ENCODE assay signal across 8 cellular contexts in the genomic region with DNA sequence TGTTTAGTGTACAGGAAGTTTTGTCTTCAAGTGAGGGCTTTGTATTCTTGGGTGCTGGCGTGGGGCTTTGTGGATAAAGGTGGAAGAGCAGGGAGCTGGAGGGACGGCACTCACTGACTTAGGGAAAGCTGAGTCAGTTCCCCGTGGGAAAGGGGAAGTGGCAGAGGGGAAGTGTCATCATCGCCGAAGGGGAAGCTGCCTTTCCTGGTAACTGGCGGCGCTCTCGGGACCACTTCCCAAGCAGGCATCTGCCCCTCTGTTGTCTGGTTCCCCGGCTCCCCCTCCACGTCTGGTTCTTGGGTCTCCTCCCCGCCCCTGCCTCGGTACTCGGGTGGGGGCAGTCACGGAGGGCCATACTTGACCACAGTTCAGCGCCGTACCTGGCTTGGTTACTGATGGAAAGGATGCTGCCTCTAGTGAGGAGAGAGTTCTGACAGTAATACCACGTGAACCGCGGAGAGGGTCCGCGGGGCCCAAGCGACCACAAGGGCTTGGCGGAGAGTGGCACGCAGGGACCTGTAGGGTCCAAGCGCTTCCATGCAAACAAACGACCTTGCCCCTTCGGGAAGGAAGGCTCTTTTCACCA. TPM values are rescaled to one million over a fixed set of nuclear protein-coding genes. Genes with fewer than 3 reads are reported as not detected.
A peak's percentile ranks its signal among the peaks of the same experiment; 100 is the strongest.
DNase-seq lines count a peak whose midpoint lies in the region; ATAC-seq and TF ChIP-seq lines count a peak whose summit lies in the region.

No MANE protein-coding gene starts in this region.

- H3K36me3 ChIP-seq in duodenal mucosa (ENCODE audit: control insufficient read depth in 1 of 2, insufficient read depth in 2 of 2, low read length in 2 of 2): peaks cover 19 to 20% of the 10 kb centered on the region in 2 donors

- H3K27ac ChIP-seq in duodenal mucosa (ENCODE audit: low read depth, low read length): peak overlapping the region; percentile 98

- TF ChIP-seq POLR2A in lower leg skin (IDR thresholded peaks at IDR 0.05): no peak

- intact Hi-C loops in lower leg skin (cut with DNase I; ENCODE audit: low total_unique reads): no loop called here

- peak overlapping the region; percentile 93 to 99 for H3K9ac ChIP-seq in duodenal mucosa (ENCODE audit: low read depth in 1 of 2, low read length in 2 of 2)

- peak; percentile 64 for DNase-seq in GM03348 (ENCODE audit: low spot score)
- DNase-seq in T-helper 22 cell (ENCODE audit: low read depth): peak; percentile 57
- DNase-seq in lower leg skin (ENCODE audit: low spot score in 2 of 2): peak; percentile 82 to 96
- DNase-seq in stimulated activated naive CD8-positive, alpha-beta T cell treated with anti-CD3 and anti-CD28 coated beads, Interleukin-15, Interleukin-2, amounts not matched to agents 100 U/mL and 50 U/mL, for 24 hours: peak; percentile 73
- DNase-seq in NCI-H1417 treated with DMSO at 0.1 percent for 48 hours (lab: John Stamatoyannopoulos, UW): no peak

- H3K9me3 ChIP-seq in duodenal mucosa (ENCODE audit: control insufficient read depth in 1 of 2, low read length in 2 of 2): no peaks in the 10 kb centered on the region

- H3K27me3 ChIP-seq in duodenal mucosa (ENCODE audit: control insufficient read depth in 1 of 2, insufficient read depth in 2 of 2, low read length in 2 of 2): no peaks in the 10 kb centered on the region

- peaks cover 41 to 47% of the 10 kb centered on the region in 2 donors for H3K4me1 ChIP-seq in duodenal mucosa (ENCODE audit: control insufficient read depth in 1 of 2, insufficient read depth in 2 of 2, low read length in 2 of 2)

- WGBS in lower leg skin, 2 donors: 0 to 1% methylated on average over 27 of the region's 27 CpGs

- TF ChIP-seq CTCF in lower leg skin (IDR thresholded peaks at IDR 0.05): no peak

- ATAC-seq in HG03460 (IDR thresholded peaks at IDR 0.05; ENCODE audit: unreplicated experiment): peak; percentile 5
- ATAC-seq in stimulated activated naive CD8-positive, alpha-beta T cell treated with anti-CD3 and anti-CD28 coated beads, Interleukin-15, Interleukin-2, amounts not matched to agents 100 U/mL and 50 U/mL, for 24 hours: peak; percentile 0
- ATAC-seq in GM21825 (IDR thresholded peaks at IDR 0.05; ENCODE audit: unreplicated experiment): no peak

- peak overlapping the region; percentile 69 to 86 for H3K4me3 ChIP-seq in duodenal mucosa (ENCODE audit: low read depth in 1 of 2, low read length in 2 of 2)
- H3K4me3 ChIP-seq in lower leg skin (ENCODE audit: low read depth, poor library complexity, severe bottlenecking): peak overlapping the region; percentile 55

RNA-seq across cellular contexts. Expression of gene KDM6B, which starts 9.0 kb away (rescaled TPM):
- 10 to 100 TPM; 12.5 to 30.9 (median 18.0) TPM for total RNA-seq in lower leg skin

RNA-seq across cellular contexts. Expression of gene TMEM88, which starts 11.8 kb away (rescaled TPM):
- 1 to 10 TPM in 3 of 4 donors, under 1 TPM in 1; 0.91 to 5.9 (median 3.4) TPM for total RNA-seq in lower leg skin

RNA-seq across cellular contexts. Expression of gene NAA38, which starts 14.3 kb away (rescaled TPM):
- total RNA-seq in lower leg skin: 100 to 1,000 TPM in 1 of 4 donors, 10 to 100 TPM in 3; 56.8 to 101 (median 91.3) TPM

RNA-seq across cellular contexts. Expression of gene CYB5D1, which starts 14.8 kb away (rescaled TPM):
- 10 to 100 TPM in 1 of 4 donors, 1 to 10 TPM in 3; 7.0 to 14.1 (median 9.1) TPM for total RNA-seq in lower leg skin

RNA-seq across cellular contexts. Expression of gene CHD3, which starts 45.5 kb away (rescaled TPM):
- 10 to 100 TPM; 36.8 to 71.1 (median 54.8) TPM for total RNA-seq in lower leg skin
